In the genomic region with DNA sequence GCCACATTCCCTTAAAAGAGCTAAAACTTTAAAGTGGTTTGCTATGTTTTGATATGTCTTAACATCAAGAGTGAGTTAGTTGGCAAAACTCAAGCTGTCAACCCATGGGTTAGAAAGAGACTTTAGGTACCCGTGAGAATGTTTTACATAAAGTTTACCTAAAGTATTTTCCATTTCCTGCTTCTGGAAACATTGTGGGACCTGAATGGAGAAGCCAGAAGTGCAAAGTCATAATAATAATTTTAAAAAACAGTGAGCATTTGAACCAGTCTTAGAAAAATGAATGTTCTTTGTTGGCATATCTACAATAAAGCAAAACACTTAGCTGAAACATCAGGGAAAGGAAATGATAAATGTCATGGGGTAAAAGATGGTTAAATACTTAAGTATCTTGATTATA, we compare ENCODE assay signal across 23 cellular contexts. TPM values are rescaled to one million over a fixed set of nuclear protein-coding genes. Genes with fewer than 3 reads are reported as not detected.
DNase-seq lines count a peak whose midpoint lies in the region; ATAC-seq, FAIRE-seq and TF ChIP-seq lines count a peak whose summit lies in the region.
"Had no signal": no experiment of that assay in that cellular context is flagged by ENCODE, and none has a peak within 500 bp of the region (broad histone marks: within the 10 kb centered on the region; RNA-seq: fewer than 3 reads in every experiment).

No MANE protein-coding gene starts in this region.

- peak overlapping the region; percentile 7 for H3K27ac Mint-ChIP-seq in T-helper 2 cell treated with Interferon-gamma antibody and Interleukin-4, amounts not matched to agents 5 μg/mL and 100 μg/mL, for 36 hours
- peak overlapping the region in 5 of 7 donors; percentile 58 to 81 (median 79) for H3K27ac Mint-ChIP-seq in CD4-positive, alpha-beta memory T cell
- H3K27ac Mint-ChIP-seq in activated T-helper 1 cell treated with anti-CD3 and anti-CD28 coated beads, Interleukin-12 subunit alpha, Interleukin-12 subunit beta, Interleukin-2, Interleukin-4 antibody, amounts not matched to agents 30 ng/mL and 10 ng/mL and 1 ng/mL, durations not matched to agents 14 hours and 24 hours and 36 hours = peak overlapping the region; percentile 24
- H3K27ac Mint-ChIP-seq: endodermal cell had no signal

- DNase-seq in T-helper 2 cell treated with Interferon-gamma antibody and Interleukin-4, amounts not matched to agents 5 μg/mL and 100 μg/mL, for 36 hours (ENCODE audit: low spot score) = no peak
- DNase-seq in T-helper 2 cell = no peak
- DNase-seq in CD4-positive, alpha-beta memory T cell = no peak
- DNase-seq in activated T-helper 1 cell treated with anti-CD3 and anti-CD28 coated beads, Interleukin-12 subunit alpha, Interleukin-12 subunit beta, Interleukin-2, Interleukin-4 antibody, amounts not matched to agents 30 ng/mL and 10 ng/mL and 1 ng/mL, durations not matched to agents 14 hours and 24 hours and 36 hours (ENCODE audit: low spot score) = no peak
- peak; percentile 77 for DNase-seq in endothelial cell of umbilical vein (ENCODE audit: low read depth, low spot score)
- DNase-seq in OCI-LY7 (ENCODE audit: low spot score) = no peak
- no peak for DNase-seq in NCI-H1092 (lab: John Stamatoyannopoulos, UW)
- DNase-seq: activated naive CD8-positive, alpha-beta T cell treated with anti-CD3 and anti-CD28 coated beads, Interleukin-2, amount 10 ng/mL, durations not matched to agents 7 days and 5 days; endodermal cell; KBM-7; lower lobe of right lung; NCI-H146; NCI-H524; retina; stimulated activated CD4-positive, alpha-beta T cell treated with anti-CD3 and anti-CD28 coated beads, Interleukin-2, amount 100 ng/mL, for 48 hours; stimulated activated naive CD8-positive, alpha-beta T cell treated with anti-CD3 and anti-CD28 coated beads, Interleukin-15, amount 100 ng/mL, for 72 hours; SW 1271; tibial artery had no signal

- ATAC-seq in HG02884 (IDR thresholded peaks at IDR 0.05; ENCODE audit: unreplicated experiment) = no peak
- ATAC-seq: gastroesophageal sphincter; lower lobe of right lung; stimulated activated naive CD8-positive, alpha-beta T cell treated with anti-CD3 and anti-CD28 coated beads, Interleukin-15, amount 100 ng/mL, for 72 hours had no signal

- no peaks in the 10 kb centered on the region for H3K27me3 ChIP-seq in CD4-positive, alpha-beta memory T cell (ENCODE audit: insufficient read depth, low read length)
- no peaks in the 10 kb centered on the region for H3K27me3 ChIP-seq in endothelial cell of umbilical vein (ENCODE audit: control insufficient read depth in 2 of 2, insufficient read depth in 2 of 2, low read length in 2 of 2)
- H3K27me3 ChIP-seq: gastroesophageal sphincter, tibial artery had no signal

- no peaks in the 10 kb centered on the region for H3K9me2 ChIP-seq in OCI-LY7 (ENCODE audit: insufficient read depth, low read length)

- CTCF ChIA-PET in CD4-positive, alpha-beta memory T cell (lab: Charles Lee; ENCODE audit: partially characterized antibody) = interaction anchor here (0.6 to 2.0 kb wide), 8 partner anchors 8 to 184 kb away, joined by 3 to 8 read pairs (median 4); partner anchors contain the start of gene LRRC8C
- CTCF ChIA-PET in endothelial cell of umbilical vein (lab: Charles Lee) = interaction anchor here (1.0 to 2.5 kb wide), 6 partner anchors 9 to 96 kb away, joined by 3 to 9 read pairs (median 4); no protein-coding TSS in a partner anchor
- CTCF ChIA-PET in OCI-LY7 (lab: Charles Lee; ENCODE audit: unreplicated experiment) = no interaction called here

- intact Hi-C loops in CD4-positive, alpha-beta memory T cell (cut with micrococcal nuclease) = loop anchor here (1.0 kb wide), 1 partner anchor 8 kb away; no protein-coding TSS in a partner anchor
- intact Hi-C loops in activated T-helper 1 cell treated with anti-CD3 and anti-CD28 coated beads, Interleukin-12 subunit alpha, Interleukin-12 subunit beta, Interleukin-2, Interleukin-4 antibody, amounts not matched to agents 30 ng/mL and 10 ng/mL and 1 ng/mL, durations not matched to agents 14 hours and 24 hours and 36 hours (cut with micrococcal nuclease) = loop anchor here (2.0 kb wide), 1 partner anchor 19 kb away; no protein-coding TSS in a partner anchor
- intact Hi-C loops in endothelial cell of umbilical vein (cut with micrococcal nuclease) (no loop called here), OCI-LY7 (cut with micrococcal nuclease; ENCODE audit: unreplicated experiment) (no loop called here)

- no peak overlapping the region for H3K9ac ChIP-seq in endothelial cell of umbilical vein (replicated peaks; ENCODE audit: extremely low read depth, insufficient read depth, low read length)

- no peak for FAIRE-seq in endothelial cell of umbilical vein (lab: Jason Lieb, UNC)
- FAIRE-seq: keratinocyte had no signal

- H3K4me2 ChIP-seq in endothelial cell of umbilical vein (ENCODE audit: insufficient read depth, low read length) = no peak overlapping the region
- H3K4me2 ChIP-seq in OCI-LY7 (ENCODE audit: low read length) = no peak overlapping the region
- H3K4me2 ChIP-seq: smooth muscle cell had no signal

- peaks cover 49% of the 10 kb centered on the region for H3K36me3 Mint-ChIP-seq in T-helper 2 cell treated with Interferon-gamma antibody and Interleukin-4, amounts not matched to agents 5 μg/mL and 100 μg/mL, for 36 hours (ENCODE audit: low read depth)
- H3K36me3 Mint-ChIP-seq in CD4-positive, alpha-beta memory T cell = peaks cover 25 to 39% of the 10 kb centered on the region in 2 donors
- peaks cover 36% of the 10 kb centered on the region for H3K36me3 Mint-ChIP-seq in activated T-helper 1 cell treated with anti-CD3 and anti-CD28 coated beads, Interleukin-12 subunit alpha, Interleukin-12 subunit beta, Interleukin-2, Interleukin-4 antibody, amounts not matched to agents 30 ng/mL and 10 ng/mL and 1 ng/mL, durations not matched to agents 14 hours and 24 hours and 36 hours (ENCODE audit: low read depth)

- no peak for TF ChIP-seq POLR2A in endothelial cell of umbilical vein (IDR thresholded peaks at IDR 0.05; ENCODE audit: low read depth, low read length)

- no peaks in the 10 kb centered on the region for H3K9me3 ChIP-seq in CD4-positive, alpha-beta memory T cell (ENCODE audit: control insufficient read depth in 1 of 2, low read length in 2 of 2)
- H3K9me3 ChIP-seq in endothelial cell of umbilical vein (replicated peaks; ENCODE audit: control insufficient read depth, insufficient read depth, low read length) (no peaks in the 10 kb centered on the region), OCI-LY7 (ENCODE audit: low read length) (no peaks in the 10 kb centered on the region)
- H3K9me3 ChIP-seq: gastroesophageal sphincter, lower lobe of right lung, tibial artery had no signal

- H3K4me3 Mint-ChIP-seq in T-helper 2 cell treated with Interferon-gamma antibody and Interleukin-4, amounts not matched to agents 5 μg/mL and 100 μg/mL, for 36 hours = no peak overlapping the region
- H3K4me3 Mint-ChIP-seq in CD4-positive, alpha-beta memory T cell = peak overlapping the region in 5 of 8 donors; percentile 7 to 69 (median 51)
- no peak overlapping the region for H3K4me3 Mint-ChIP-seq in activated T-helper 1 cell treated with anti-CD3 and anti-CD28 coated beads, Interleukin-12 subunit alpha, Interleukin-12 subunit beta, Interleukin-2, Interleukin-4 antibody, amounts not matched to agents 30 ng/mL and 10 ng/mL and 1 ng/mL, durations not matched to agents 14 hours and 24 hours and 36 hours
- H3K4me3 Mint-ChIP-seq: endodermal cell had no signal

- peaks cover 25% of the 10 kb centered on the region for H4K20me1 ChIP-seq in endothelial cell of umbilical vein (replicated peaks; ENCODE audit: control insufficient read depth, extremely low read depth, insufficient read depth, low read length)
- H4K20me1 ChIP-seq in OCI-LY7 (ENCODE audit: insufficient read depth, low read length) = no peaks in the 10 kb centered on the region

- no peaks in the 10 kb centered on the region for H3K36me3 ChIP-seq in CD4-positive, alpha-beta memory T cell (ENCODE audit: insufficient read depth, low read length)
- H3K36me3 ChIP-seq in endothelial cell of umbilical vein (ENCODE audit: control insufficient read depth in 2 of 2, extremely low read depth in 1 of 2, insufficient read depth in 2 of 2, low read length in 2 of 2) = peaks cover 0 to 3% of the 10 kb centered on the region in 2 experiments
- no peaks in the 10 kb centered on the region for H3K36me3 ChIP-seq in OCI-LY7 (ENCODE audit: insufficient read depth, low read length)
- H3K36me3 ChIP-seq: gastroesophageal sphincter, lower lobe of right lung, tibial artery had no signal

- no TSS peak for BruUV-seq in endothelial cell of umbilical vein (replicated peaks; lab: Mats Ljungman, UMichigan)
- BruUV-seq in OCI-LY7 (replicated peaks; lab: Mats Ljungman, UMichigan) = no TSS peak

- H3K4me1 ChIP-seq in CD4-positive, alpha-beta memory T cell (ENCODE audit: insufficient read depth, low read length) = peaks cover 76% of the 10 kb centered on the region
- H3K4me1 ChIP-seq in endothelial cell of umbilical vein (ENCODE audit: control insufficient read depth, extremely low read depth, insufficient read depth, low read length) (peaks cover 45% of the 10 kb centered on the region), OCI-LY7 (ENCODE audit: insufficient read depth, low read length, poor library complexity, severe bottlenecking) (peaks cover 40% of the 10 kb centered on the region)

- H2AFZ ChIP-seq in endothelial cell of umbilical vein (ENCODE audit: low read depth, low read length) (no peak overlapping the region), OCI-LY7 (ENCODE audit: low read length) (no peak overlapping the region)

- H3K27ac ChIP-seq in CD4-positive, alpha-beta memory T cell (ENCODE audit: low read depth, low read length) = no peak overlapping the region
- H3K27ac ChIP-seq in endothelial cell of umbilical vein (ENCODE audit: insufficient read depth, low read depth, low read length) = no peak overlapping the region
- H3K27ac ChIP-seq in OCI-LY7 (ENCODE audit: low read depth, low read length, poor library complexity, severe bottlenecking) = no peak overlapping the region
- H3K27ac ChIP-seq: 22Rv1, lower lobe of right lung, tibial artery had no signal

- peaks cover 96% of the 10 kb centered on the region for H3K79me2 ChIP-seq in endothelial cell of umbilical vein (ENCODE audit: control insufficient read depth, insufficient read depth, low read length)
- H3K79me2 ChIP-seq in OCI-LY7 (ENCODE audit: insufficient read depth, low read depth, low read length) = peaks cover 29% of the 10 kb centered on the region; the same call in 1 of the 2 replicates

- peaks cover 69% of the 10 kb centered on the region for H3K4me1 Mint-ChIP-seq in T-helper 2 cell treated with Interferon-gamma antibody and Interleukin-4, amounts not matched to agents 5 μg/mL and 100 μg/mL, for 36 hours (ENCODE audit: low read depth)
- peaks cover 72 to 97% (median 81%) of the 10 kb centered on the region in 4 donors for H3K4me1 Mint-ChIP-seq in CD4-positive, alpha-beta memory T cell
- peaks cover 79% of the 10 kb centered on the region for H3K4me1 Mint-ChIP-seq in activated T-helper 1 cell treated with anti-CD3 and anti-CD28 coated beads, Interleukin-12 subunit alpha, Interleukin-12 subunit beta, Interleukin-2, Interleukin-4 antibody, amounts not matched to agents 30 ng/mL and 10 ng/mL and 1 ng/mL, durations not matched to agents 14 hours and 24 hours and 36 hours (ENCODE audit: low read depth)
- H3K4me1 Mint-ChIP-seq: endodermal cell had no signal

- TF ChIP-seq CTCF in endothelial cell of umbilical vein (IDR thresholded peaks at IDR 0.05; ENCODE audit: extremely low read depth in 1 of 2, insufficient read depth in 1 of 2, low read depth in 1 of 2, low read length in 2 of 2) (no peak), OCI-LY7 (conservative IDR thresholded peaks at IDR 0.05; ENCODE audit: low read length) (no peak)

- POLR2A ChIA-PET in CD4-positive, alpha-beta memory T cell (lab: Charles Lee; ENCODE audit: partially characterized antibody) = interaction anchor here (0.6 to 6.5 kb wide), 5 partner anchors 9 to 95 kb away, joined by 3 to 41 read pairs (median 3); no protein-coding TSS in a partner anchor
- POLR2A ChIA-PET in endothelial cell of umbilical vein (lab: Charles Lee) (no interaction called here), OCI-LY7 (lab: Charles Lee) (interaction anchor here (0.6 to 2.1 kb wide), 11 partner anchors 9 to 114 kb away, joined by 3 to 11 read pairs (median 4); no protein-coding TSS in a partner anchor)

- peaks cover 11% of the 10 kb centered on the region for H3K9me3 Mint-ChIP-seq in T-helper 2 cell treated with Interferon-gamma antibody and Interleukin-4, amounts not matched to agents 5 μg/mL and 100 μg/mL, for 36 hours
- H3K9me3 Mint-ChIP-seq in CD4-positive, alpha-beta memory T cell = peaks cover 0 to 9% (median under 1%) of the 10 kb centered on the region in 8 donors
- peaks cover 9% of the 10 kb centered on the region for H3K9me3 Mint-ChIP-seq in activated T-helper 1 cell treated with anti-CD3 and anti-CD28 coated beads, Interleukin-12 subunit alpha, Interleukin-12 subunit beta, Interleukin-2, Interleukin-4 antibody, amounts not matched to agents 30 ng/mL and 10 ng/mL and 1 ng/mL, durations not matched to agents 14 hours and 24 hours and 36 hours

- H3K4me3 ChIP-seq in CD4-positive, alpha-beta memory T cell (ENCODE audit: low read length in 2 of 2) = no peak overlapping the region
- H3K4me3 ChIP-seq in endothelial cell of umbilical vein (replicated peaks in 1 of 3; ENCODE audit: insufficient read depth in 1 of 3, low read depth in 1 of 3, low read length in 3 of 3) (no peak overlapping the region), OCI-LY7 (ENCODE audit: low read depth, low read length, poor library complexity, severe bottlenecking) (no peak overlapping the region)
- H3K4me3 ChIP-seq: gastroesophageal sphincter, lower lobe of right lung, smooth muscle cell, tibial artery had no signal

- H3K27me3 Mint-ChIP-seq in T-helper 2 cell treated with Interferon-gamma antibody and Interleukin-4, amounts not matched to agents 5 μg/mL and 100 μg/mL, for 36 hours (ENCODE audit: low read depth) = no peaks in the 10 kb centered on the region
- no peaks in the 10 kb centered on the region for H3K27me3 Mint-ChIP-seq in CD4-positive, alpha-beta memory T cell
- no peaks in the 10 kb centered on the region for H3K27me3 Mint-ChIP-seq in activated T-helper 1 cell treated with anti-CD3 and anti-CD28 coated beads, Interleukin-12 subunit alpha, Interleukin-12 subunit beta, Interleukin-2, Interleukin-4 antibody, amounts not matched to agents 30 ng/mL and 10 ng/mL and 1 ng/mL, durations not matched to agents 14 hours and 24 hours and 36 hours (ENCODE audit: insufficient read depth)
- H3K27me3 Mint-ChIP-seq: activated naive CD8-positive, alpha-beta T cell treated with anti-CD3 and anti-CD28 coated beads, Interleukin-2, amount 10 ng/mL, durations not matched to agents 7 days and 5 days; stimulated activated naive CD8-positive, alpha-beta T cell treated with anti-CD3 and anti-CD28 coated beads, Interleukin-15, amount 100 ng/mL, for 72 hours had no signal

- no peaks in the 10 kb centered on the region for H3K9me1 ChIP-seq in endothelial cell of umbilical vein (replicated peaks; ENCODE audit: control insufficient read depth, extremely low read depth, insufficient read depth, low read length)

- dilution Hi-C loops in endothelial cell of umbilical vein (cut with MboI; ENCODE audit: extremely low pct_ligation_motif_present, low sequenced_read_pairs) = no loop called here

RNA-seq across cellular contexts. Expression of gene LRRC8C, which starts 34.8 kb away (rescaled TPM):
- 10 to 100 TPM; 56.7 to 57.1 TPM for total RNA-seq in CD4-positive, alpha-beta memory T cell
- polyA plus RNA-seq in CD4-positive, alpha-beta memory T cell = 10 to 100 TPM; 21.2 to 30.1 TPM
- total RNA-seq in activated T-helper 1 cell treated with anti-CD3 and anti-CD28 coated beads, Interleukin-12 subunit alpha, Interleukin-12 subunit beta, Interleukin-2, Interleukin-4 antibody, amounts not matched to agents 30 ng/mL and 10 ng/mL and 1 ng/mL, durations not matched to agents 14 hours and 24 hours and 36 hours = 64.3 and 66.1 TPM in 2 replicates
- total RNA-seq in endothelial cell of umbilical vein (40.6 and 51.5 TPM in 2 replicates), OCI-LY7 (2022) (8.8 and 9.0 TPM in 2 replicates)
- polyA plus RNA-seq in endothelial cell of umbilical vein = 30.7 and 33.6 TPM in 2 replicates
- polyA plus RNA-seq in endothelial cell of umbilical vein (2011; cell fraction: cytosol; rRNA removed) = 32.7 and 35.8 TPM in 2 replicates
- polyA plus RNA-seq in endothelial cell of umbilical vein (2011; cell fraction: nucleus; rRNA removed) = 35.7 and 39.2 TPM in 2 replicates
- polyA plus RNA-seq in endothelial cell of umbilical vein (2012) = 23.4 and 35.1 TPM in 2 replicates
- 68.3 and 69.0 TPM in 2 replicates for polyA minus RNA-seq in endothelial cell of umbilical vein
- 2.2 TPM for polyA minus RNA-seq in endothelial cell of umbilical vein (2011; cell fraction: cytosol; rRNA and poly(A)+ RNA removed)
- polyA minus RNA-seq in endothelial cell of umbilical vein (2011; cell fraction: nucleus; rRNA and poly(A)+ RNA removed) = 52.4 and 74.1 TPM in 2 replicates
- 4.1 and 6.0 TPM in 2 replicates for total RNA-seq in OCI-LY7 (2014; rRNA removed; shearing (Covaris generic))

Comparison
In these comparisons a context has a peak if more than half of its experiments do, and no peak if none do; other contexts are left out.
1. H3K27ac Mint-ChIP-seq: peak in every context shown above with its lines; median percentile 79 in CD4-positive, alpha-beta memory T cell; 24 in activated T-helper 1 cell treated with anti-CD3 and anti-CD28 coated beads, Interleukin-12 subunit alpha, Interleukin-12 subunit beta, Interleukin-2, Interleukin-4 antibody, amounts not matched to agents 30 ng/mL and 10 ng/mL and 1 ng/mL, durations not matched to agents 14 hours and 24 hours and 36 hours; 7 in T-helper 2 cell treated with Interferon-gamma antibody and Interleukin-4, amounts not matched to agents 5 μg/mL and 100 μg/mL, for 36 hours.
2. H3K4me3 Mint-ChIP-seq: peak in CD4-positive, alpha-beta memory T cell (5 of 8); none in T-helper 2 cell treated with Interferon-gamma antibody and Interleukin-4, amounts not matched to agents 5 μg/mL and 100 μg/mL, for 36 hours (single experiment) and activated T-helper 1 cell treated with anti-CD3 and anti-CD28 coated beads, Interleukin-12 subunit alpha, Interleukin-12 subunit beta, Interleukin-2, Interleukin-4 antibody, amounts not matched to agents 30 ng/mL and 10 ng/mL and 1 ng/mL, durations not matched to agents 14 hours and 24 hours and 36 hours (single experiment).
3. intact Hi-C loops: an anchor here in CD4-positive, alpha-beta memory T cell (1.0 kb wide) and activated T-helper 1 cell treated with anti-CD3 and anti-CD28 coated beads, Interleukin-12 subunit alpha, Interleukin-12 subunit beta, Interleukin-2, Interleukin-4 antibody, amounts not matched to agents 30 ng/mL and 10 ng/mL and 1 ng/mL, durations not matched to agents 14 hours and 24 hours and 36 hours (2.0 kb wide); none called in endothelial cell of umbilical vein and OCI-LY7.